ENCODE assay signal across 16 cellular contexts in the genomic region with DNA sequence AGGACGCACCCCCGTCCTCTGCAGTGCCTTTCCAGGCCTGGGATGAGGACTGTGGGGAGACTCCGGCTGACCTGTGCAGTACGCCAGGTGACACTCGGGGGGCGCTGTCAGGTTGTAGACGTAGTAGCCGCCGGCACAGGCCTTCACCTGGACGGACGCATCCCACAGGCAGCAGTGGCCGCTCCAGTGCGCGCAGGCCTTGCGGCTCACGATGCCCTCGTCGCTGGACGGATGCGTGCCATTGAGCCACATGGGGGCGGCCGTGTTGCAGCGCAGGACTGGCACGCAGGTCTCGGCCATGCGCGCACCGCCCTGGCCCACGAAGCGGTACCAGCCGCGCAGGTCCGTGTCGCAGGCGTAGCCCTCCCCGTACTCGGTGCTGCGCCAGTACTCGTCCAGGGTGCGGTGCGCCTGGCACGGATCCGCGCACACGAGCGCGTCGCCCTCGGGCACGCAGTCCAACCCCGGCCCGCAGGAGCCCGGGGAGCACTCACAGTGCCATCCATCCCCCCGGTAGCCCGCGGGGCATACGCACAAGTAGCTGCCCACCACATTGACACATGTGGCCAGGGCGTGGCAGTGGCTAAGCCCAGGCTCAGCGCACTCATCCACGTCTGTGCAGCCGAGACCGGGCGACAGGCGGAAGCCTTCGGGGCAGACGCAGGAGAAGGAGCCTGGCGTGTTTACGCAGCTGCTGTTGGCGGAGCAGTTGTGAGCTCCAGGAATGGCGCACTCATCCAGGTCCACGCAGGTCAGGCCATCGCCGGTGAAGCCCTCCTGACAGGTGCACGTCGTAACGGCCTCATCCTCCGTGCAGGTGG. TPM values are rescaled to one million over a fixed set of nuclear protein-coding genes. Genes with fewer than 3 reads are reported as not detected.
DNase-seq lines count a peak whose midpoint lies in the region; ATAC-seq, FAIRE-seq and TF ChIP-seq lines count a peak whose summit lies in the region.
"Had no signal": no experiment of that assay in that cellular context is flagged by ENCODE, and none has a peak within 500 bp of the region (broad histone marks: within the 10 kb centered on the region; RNA-seq: fewer than 3 reads in every experiment).

No MANE protein-coding gene starts in this region.

- CTCF ChIA-PET in activated CD4-positive, alpha-beta T cell treated with anti-CD3 and anti-CD28 coated beads for 36 hours (lab: Charles Lee): no interaction called here
- CTCF ChIA-PET in naive thymus-derived CD4-positive, alpha-beta T cell (lab: Charles Lee): no interaction called here

- no peaks in the 10 kb centered on the region for H3K4me1 Mint-ChIP-seq in activated CD4-positive, alpha-beta T cell treated with anti-CD3 and anti-CD28 coated beads for 36 hours
- no peaks in the 10 kb centered on the region for H3K4me1 Mint-ChIP-seq in naive thymus-derived CD4-positive, alpha-beta T cell

- no peaks in the 10 kb centered on the region for H3K9me3 ChIP-seq in kidney (ENCODE audit: control insufficient read depth in 1 of 2, low read length in 2 of 2)
- H3K9me3 ChIP-seq in tibial artery: no peaks in the 10 kb centered on the region
- H3K9me3 ChIP-seq in naive thymus-derived CD4-positive, alpha-beta T cell (ENCODE audit: control insufficient read depth in 2 of 3, low read length in 3 of 3): no peaks in the 10 kb centered on the region
- H3K9me3 ChIP-seq: gastroesophageal sphincter, left lung, uterus had no signal

- FAIRE-seq in kidney (lab: Jason Lieb, UNC): no peak
- FAIRE-seq: astrocyte had no signal

- H3K27ac Mint-ChIP-seq in activated CD4-positive, alpha-beta T cell treated with anti-CD3 and anti-CD28 coated beads for 36 hours: no peak overlapping the region
- H3K27ac Mint-ChIP-seq in naive thymus-derived CD4-positive, alpha-beta T cell: no peak overlapping the region

- H3K27me3 ChIP-seq in tibial artery: peaks cover 0 to 23% of the 10 kb centered on the region in 2 donors
- H3K27me3 ChIP-seq in naive thymus-derived CD4-positive, alpha-beta T cell (ENCODE audit: control insufficient read depth in 2 of 2, insufficient read depth in 2 of 2, low read length in 2 of 2): no peaks in the 10 kb centered on the region
- H3K27me3 ChIP-seq: uterus had no signal

- peak; percentile 11 for DNase-seq in activated CD4-positive, alpha-beta T cell treated with anti-CD3 and anti-CD28 coated beads for 36 hours
- DNase-seq in activated CD4-positive, alpha-beta T cell treated with anti-CD3 and anti-CD28 coated beads for 4 hours: no peak
- DNase-seq in NCI-H69 (lab: John Stamatoyannopoulos, UW) (peak; percentile 45), kidney (peak; percentile 86), tibial artery (no peak), NCI-H1105 (lab: John Stamatoyannopoulos, UW) (no peak), COR-L47 (lab: John Stamatoyannopoulos, UW) (no peak)
- no peak for DNase-seq in naive thymus-derived CD4-positive, alpha-beta T cell
- DNase-seq: activated CD4-positive, CD25-positive, alpha-beta regulatory T cell treated with anti-CD3 and anti-CD28 coated beads, Interleukin-2, amount 50 U/mL, for 72 hours; left lung; uterus had no signal

- peak overlapping the region in 1 of 2 donors; percentile 76 for H3K27ac ChIP-seq in kidney (ENCODE audit: low read depth in 2 of 2, low read length in 2 of 2)
- H3K27ac ChIP-seq in tibial artery: no peak overlapping the region
- no peak overlapping the region for H3K27ac ChIP-seq in naive thymus-derived CD4-positive, alpha-beta T cell (ENCODE audit: low read depth, low read length)
- H3K27ac ChIP-seq: gastroesophageal sphincter, left lung, uterus had no signal

- H3K36me3 Mint-ChIP-seq in activated CD4-positive, alpha-beta T cell treated with anti-CD3 and anti-CD28 coated beads for 36 hours (ENCODE audit: low read depth): no peaks in the 10 kb centered on the region
- H3K36me3 Mint-ChIP-seq in naive thymus-derived CD4-positive, alpha-beta T cell: no peaks in the 10 kb centered on the region

- no peak for ATAC-seq in activated CD4-positive, alpha-beta T cell treated with anti-CD3 and anti-CD28 coated beads for 36 hours
- ATAC-seq in naive thymus-derived CD4-positive, alpha-beta T cell: no peak
- ATAC-seq: gastroesophageal sphincter, left lung had no signal

- H3K9me3 Mint-ChIP-seq in activated CD4-positive, alpha-beta T cell treated with anti-CD3 and anti-CD28 coated beads for 36 hours (ENCODE audit: low read depth): no peaks in the 10 kb centered on the region
- H3K9me3 Mint-ChIP-seq in naive thymus-derived CD4-positive, alpha-beta T cell: peaks cover 0 to 1% (median 0%) of the 10 kb centered on the region in 11 donors
- H3K9me3 Mint-ChIP-seq: neural crest cell had no signal

- peaks cover 2% of the 10 kb centered on the region for H3K27me3 Mint-ChIP-seq in activated CD4-positive, alpha-beta T cell treated with anti-CD3 and anti-CD28 coated beads for 36 hours
- H3K27me3 Mint-ChIP-seq in naive thymus-derived CD4-positive, alpha-beta T cell: peaks cover 0 to 31% (median 4%) of the 10 kb centered on the region in 5 donors

- H3K36me3 ChIP-seq in kidney (ENCODE audit: control insufficient read depth in 1 of 2, insufficient read depth in 2 of 2, low read length in 2 of 2): peaks cover 0 to 3% of the 10 kb centered on the region in 2 donors
- H3K36me3 ChIP-seq in tibial artery: no peaks in the 10 kb centered on the region
- H3K36me3 ChIP-seq in naive thymus-derived CD4-positive, alpha-beta T cell (ENCODE audit: control insufficient read depth in 2 of 3, insufficient read depth in 3 of 3, low read length in 3 of 3): no peaks in the 10 kb centered on the region
- H3K36me3 ChIP-seq: gastroesophageal sphincter, left lung, uterus had no signal

- TF ChIP-seq CTCF in kidney (IDR thresholded peaks at IDR 0.05; ENCODE audit: borderline replicate concordance, extremely low read depth, insufficient read depth): peak; percentile 31
- TF ChIP-seq CTCF in tibial artery (IDR thresholded peaks at IDR 0.05): peak; percentile 22 to 34

- H3K4me1 ChIP-seq in kidney (ENCODE audit: control insufficient read depth in 1 of 2, insufficient read depth in 1 of 2, low read depth in 1 of 2, low read length in 2 of 2): peaks cover 4% of the 10 kb centered on the region in 2 donors
- peaks cover 0 to 4% (median 0%) of the 10 kb centered on the region in 4 donors for H3K4me1 ChIP-seq in tibial artery
- no peaks in the 10 kb centered on the region for H3K4me1 ChIP-seq in naive thymus-derived CD4-positive, alpha-beta T cell (ENCODE audit: control insufficient read depth in 2 of 2, insufficient read depth in 2 of 2, low read length in 2 of 2)
- H3K4me1 ChIP-seq: gastroesophageal sphincter, left lung, uterus had no signal

- no peak overlapping the region for H3K4me3 Mint-ChIP-seq in activated CD4-positive, alpha-beta T cell treated with anti-CD3 and anti-CD28 coated beads for 36 hours
- H3K4me3 Mint-ChIP-seq in naive thymus-derived CD4-positive, alpha-beta T cell: no peak overlapping the region
- H3K4me3 Mint-ChIP-seq: neural crest cell had no signal

- POLR2A ChIA-PET in activated CD4-positive, alpha-beta T cell treated with anti-CD3 and anti-CD28 coated beads for 36 hours (lab: Charles Lee): no interaction called here
- POLR2A ChIA-PET in naive thymus-derived CD4-positive, alpha-beta T cell (lab: Charles Lee): no interaction called here

- peak overlapping the region in 1 of 2 donors; percentile 46 for H3K9ac ChIP-seq in kidney (ENCODE audit: low read length in 2 of 2)

- H3K4me3 ChIP-seq in kidney (ENCODE audit: low read length in 2 of 2) (peak overlapping the region in 1 of 2 donors; percentile 42), tibial artery (no peak overlapping the region)
- no peak overlapping the region for H3K4me3 ChIP-seq in naive thymus-derived CD4-positive, alpha-beta T cell (ENCODE audit: low read length)
- H3K4me3 ChIP-seq: gastroesophageal sphincter, left lung, uterus had no signal

- intact Hi-C loops in activated CD4-positive, alpha-beta T cell treated with anti-CD3 and anti-CD28 coated beads for 36 hours (cut with DNase I, micrococcal nuclease): no loop called here
- intact Hi-C loops in kidney (cut with DNase I) (no loop called here), tibial artery (cut with DNase I; ENCODE audit: low total_unique reads) (no loop called here)
- intact Hi-C loops in naive thymus-derived CD4-positive, alpha-beta T cell (cut with micrococcal nuclease): no loop called here

RNA-seq across cellular contexts. Expression of a gene that starts 3.9 kb away (rescaled TPM):
- not detected for total RNA-seq in activated CD4-positive, alpha-beta T cell treated with anti-CD3 and anti-CD28 coated beads for 36 hours
- total RNA-seq in kidney: 65.7 TPM
- polyA plus RNA-seq in kidney (ENCODE audit: insufficient read depth, low read depth, low replicate concordance): 4,168 TPM
- total RNA-seq in naive thymus-derived CD4-positive, alpha-beta T cell: not detected
- not detected for polyA plus RNA-seq in naive thymus-derived CD4-positive, alpha-beta T cell
- total RNA-seq: astrocyte, gastroesophageal sphincter, left lung, NCI-H460, neural crest cell, SK-MEL-5, uterus had no signal

RNA-seq across cellular contexts. Expression of a gene that starts 21.3 kb away (rescaled TPM):
- not detected for total RNA-seq in activated CD4-positive, alpha-beta T cell treated with anti-CD3 and anti-CD28 coated beads for 36 hours
- total RNA-seq in kidney: 0.94 TPM
- polyA plus RNA-seq in kidney (ENCODE audit: insufficient read depth, low read depth, low replicate concordance): 9.3 TPM
- not detected for total RNA-seq in naive thymus-derived CD4-positive, alpha-beta T cell
- not detected for polyA plus RNA-seq in naive thymus-derived CD4-positive, alpha-beta T cell
- total RNA-seq: astrocyte, left lung, NCI-H460, neural crest cell, SK-MEL-5, uterus had no signal

RNA-seq across cellular contexts. Expression of a gene that starts 56.0 kb away (rescaled TPM):
- total RNA-seq in activated CD4-positive, alpha-beta T cell treated with anti-CD3 and anti-CD28 coated beads for 36 hours: not detected
- not detected for total RNA-seq in kidney
- polyA plus RNA-seq in kidney (ENCODE audit: insufficient read depth, low read depth, low replicate concordance): not detected
- total RNA-seq in naive thymus-derived CD4-positive, alpha-beta T cell: not detected
- not detected for polyA plus RNA-seq in naive thymus-derived CD4-positive, alpha-beta T cell
- total RNA-seq: astrocyte, gastroesophageal sphincter, left lung, NCI-H460, neural crest cell, SK-MEL-5, uterus had no signal

Comparison
In these comparisons a context has a peak if more than half of its experiments do, and no peak if none do; other contexts are left out.
1. DNase-seq: peak in activated CD4-positive, alpha-beta T cell treated with anti-CD3 and anti-CD28 coated beads for 36 hours (single experiment), NCI-H69 (single experiment) and kidney (single experiment); none in activated CD4-positive, alpha-beta T cell treated with anti-CD3 and anti-CD28 coated beads for 4 hours (0 of 2), tibial artery (0 of 2), NCI-H1105 (single experiment), naive thymus-derived CD4-positive, alpha-beta T cell (0 of 9) and COR-L47 (single experiment).
2. RNA of a gene that starts 3.9 kb away (total RNA-seq): 65.7 TPM in kidney (single experiment); not detected in activated CD4-positive, alpha-beta T cell treated with anti-CD3 and anti-CD28 coated beads for 36 hours and not detected in naive thymus-derived CD4-positive, alpha-beta T cell; every median in the first group is over 10 times any median in the second.